26 cellular contexts compared by ENCODE assay signal in genomic region chr13:76953921-76954320, GRCh38. TPM values are rescaled to one million over a fixed set of nuclear protein-coding genes. Genes with fewer than 3 reads are reported as not detected.
"Had no signal": no experiment of that assay in that cellular context is flagged by ENCODE, and none has a peak within 500 bp of the region (broad histone marks: within the 10 kb centered on the region; RNA-seq: fewer than 3 reads in every experiment).

No MANE protein-coding gene starts in this region.

- H3K4me3 Mint-ChIP-seq: effector memory CD8-positive, alpha-beta T cell; endodermal cell; memory B cell; naive thymus-derived CD4-positive, alpha-beta T cell had no signal

- H3K9me3 Mint-ChIP-seq: effector memory CD8-positive, alpha-beta T cell had no signal

- H3K36me3 Mint-ChIP-seq: memory B cell had no signal

- ATAC-seq: effector memory CD8-positive, alpha-beta T cell; esophagus mucosa; gastroesophageal sphincter; heart right ventricle; left cardiac atrium; left lung; left ventricle myocardium superior; lower lobe of right lung; naive thymus-derived CD4-positive, alpha-beta T cell had no signal

- H3K4me1 Mint-ChIP-seq: endodermal cell, memory B cell had no signal

- DNase-seq: dermis blood vessel endothelial cell; effector CD8-positive, alpha-beta T cell; effector memory CD8-positive, alpha-beta T cell; erythroblast; esophagus squamous epithelium; foreskin fibroblast; glutamatergic neuron; head of caudate nucleus; heart right ventricle; hippocampal formation; left cardiac atrium; left lung; left ventricle myocardium superior; lower lobe of right lung; midbrain; naive thymus-derived CD4-positive, alpha-beta T cell had no signal

RNA-seq across cellular contexts. Expression of gene ACOD1, which starts 5.6 kb away (rescaled TPM):
- total RNA-seq: dermis blood vessel endothelial cell; endodermal cell; esophagus mucosa; esophagus squamous epithelium; frontal cortex; gastroesophageal sphincter; glomerular endothelial cell; kidney epithelial cell; left cardiac atrium; left ventricle myocardium superior; lower leg skin; lower lobe of right lung; lung microvascular endothelial cell; mucosa of gallbladder; naive thymus-derived CD4-positive, alpha-beta T cell had no signal
